ENCODE assay signal across 8 cellular contexts in the genomic region with DNA sequence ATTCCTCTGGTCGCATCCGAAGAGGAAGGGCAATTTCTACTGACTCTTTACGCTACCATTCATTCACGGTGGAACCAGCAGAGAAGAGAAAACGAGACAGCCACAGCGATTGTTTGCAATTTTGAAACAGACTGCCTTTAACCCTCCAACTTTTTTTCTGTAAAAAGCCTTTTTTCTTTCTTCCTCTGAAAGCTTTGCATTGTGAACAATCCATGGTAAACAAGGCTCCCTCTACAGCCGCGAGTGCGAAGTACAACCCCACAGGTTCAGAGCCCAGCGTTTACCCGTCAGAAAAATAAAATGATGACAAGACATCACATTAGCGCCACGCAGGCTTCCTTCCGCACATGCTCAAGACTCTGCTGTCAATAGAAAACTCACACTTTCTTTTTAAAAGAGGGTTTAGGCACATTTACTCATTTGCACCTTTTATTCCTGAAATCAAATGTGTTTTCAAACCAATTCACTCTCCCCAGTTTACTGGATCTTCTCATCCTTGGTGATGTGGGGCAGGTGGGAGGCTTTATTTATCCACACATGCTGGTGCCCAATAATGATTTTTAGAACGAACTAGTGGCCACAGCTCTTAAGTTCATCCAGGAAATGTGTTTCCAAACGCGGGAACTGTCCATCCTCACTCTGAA.
DNase-seq lines count a peak whose midpoint lies in the region; ATAC-seq and TF ChIP-seq lines count a peak whose summit lies in the region.

No MANE protein-coding gene starts in this region.

- DNase-seq in AG08396 (ENCODE audit: low spot score) = peak; percentile 70
- DNase-seq in KG1 (lab: John Stamatoyannopoulos, UW) = peak; percentile 62
- peak; percentile 80 for DNase-seq in activated T-cell treated with anti-CD3 and anti-CD28 coated beads, Interleukin-2, amount 50 U/mL, for 24 hours
- DNase-seq in esophagus squamous epithelium (lab: John Stamatoyannopoulos, UW) = no peak
- peak; percentile 60 to 94 (median 91) for DNase-seq in naive thymus-derived CD4-positive, alpha-beta T cell

- peak; percentile 79 for ATAC-seq in GM18907 (IDR thresholded peaks at IDR 0.05; ENCODE audit: unreplicated experiment)
- peak; percentile 92 for ATAC-seq in naive thymus-derived CD4-positive, alpha-beta T cell
- peak; percentile 80 for ATAC-seq in stimulated activated memory B cell treated with anti-CD40 and anti-IgM and Interleukin-4, amounts not matched to agents 10 μg/mL and 1 μg/mL and 100 μg/mL, for 72 hours

- H3K4me3 Mint-ChIP-seq in activated T-cell treated with anti-CD3 and anti-CD28 coated beads, Interleukin-2, amount 50 U/mL, for 24 hours = peak overlapping the region; percentile 82
- H3K4me3 Mint-ChIP-seq in naive thymus-derived CD4-positive, alpha-beta T cell = peak overlapping the region; percentile 82 to 95 (median 92)
- peak overlapping the region; percentile 78 for H3K4me3 Mint-ChIP-seq in stimulated activated memory B cell treated with anti-CD40 and anti-IgM and Interleukin-4, amounts not matched to agents 10 μg/mL and 1 μg/mL and 100 μg/mL, for 72 hours

- H3K27ac Mint-ChIP-seq in activated T-cell treated with anti-CD3 and anti-CD28 coated beads, Interleukin-2, amount 50 U/mL, for 24 hours = peak overlapping the region; percentile 86
- peak overlapping the region; percentile 80 to 98 (median 88) for H3K27ac Mint-ChIP-seq in naive thymus-derived CD4-positive, alpha-beta T cell
- no peak overlapping the region for H3K27ac Mint-ChIP-seq in stimulated activated memory B cell treated with anti-CD40 and anti-IgM and Interleukin-4, amounts not matched to agents 10 μg/mL and 1 μg/mL and 100 μg/mL, for 72 hours

- peaks cover 25 to 52% (median 33%) of the 10 kb centered on the region in 3 donors for H3K4me1 ChIP-seq in esophagus squamous epithelium
- peaks cover 8 to 33% of the 10 kb centered on the region in 2 donors for H3K4me1 ChIP-seq in naive thymus-derived CD4-positive, alpha-beta T cell (ENCODE audit: control insufficient read depth in 2 of 2, insufficient read depth in 2 of 2, low read length in 2 of 2)

- H3K27ac ChIP-seq in esophagus squamous epithelium = peak overlapping the region in 2 of 4 donors; percentile 40 to 87
- peak overlapping the region; percentile 67 for H3K27ac ChIP-seq in naive thymus-derived CD4-positive, alpha-beta T cell (ENCODE audit: low read depth, low read length)

- no peaks in the 10 kb centered on the region for H3K36me3 ChIP-seq in esophagus squamous epithelium
- H3K36me3 ChIP-seq in naive thymus-derived CD4-positive, alpha-beta T cell (ENCODE audit: control insufficient read depth in 2 of 3, insufficient read depth in 3 of 3, low read length in 3 of 3) = peaks cover 0 to 10% (median 0%) of the 10 kb centered on the region in 3 experiments

- no peaks in the 10 kb centered on the region for H3K9me3 ChIP-seq in esophagus squamous epithelium
- no peaks in the 10 kb centered on the region for H3K9me3 ChIP-seq in naive thymus-derived CD4-positive, alpha-beta T cell (ENCODE audit: control insufficient read depth in 2 of 3, low read length in 3 of 3)

- intact Hi-C loops in esophagus squamous epithelium (cut with DNase I) = loop anchor here (10.0 kb wide), 1 partner anchor 130 kb away; the partner anchor contains the start of gene ASXL1
- intact Hi-C loops in naive thymus-derived CD4-positive, alpha-beta T cell (cut with micrococcal nuclease) = loop anchor here (1.0 to 5.0 kb wide), 12 partner anchors 15 to 376 kb away; partner anchors contain the start of genes ASXL1 (in 2 of the 2), PLAGL2 (in 2 of the 2), POFUT1 (in 2 of the 2) and KIF3B (in 1 of the 2)

- 3 to 4% methylated on average over 17 of the region's 17 CpGs for WGBS in esophagus squamous epithelium, 2 donors

- H3K9me3 Mint-ChIP-seq in activated T-cell treated with anti-CD3 and anti-CD28 coated beads, Interleukin-2, amount 50 U/mL, for 24 hours = no peaks in the 10 kb centered on the region
- H3K9me3 Mint-ChIP-seq in naive thymus-derived CD4-positive, alpha-beta T cell = peaks cover 0 to 8% (median 0%) of the 10 kb centered on the region in 11 donors
- peaks cover 6% of the 10 kb centered on the region for H3K9me3 Mint-ChIP-seq in stimulated activated memory B cell treated with anti-CD40 and anti-IgM and Interleukin-4, amounts not matched to agents 10 μg/mL and 1 μg/mL and 100 μg/mL, for 72 hours

- peak; percentile 55 to 90 (median 76) for TF ChIP-seq CTCF in esophagus squamous epithelium (IDR thresholded peaks at IDR 0.05)

- no peak for TF ChIP-seq POLR2A in esophagus squamous epithelium (IDR thresholded peaks at IDR 0.05)

- CTCF ChIA-PET in naive thymus-derived CD4-positive, alpha-beta T cell (lab: Charles Lee) = interaction anchor here (0.6 to 1.5 kb wide), 6 partner anchors 12 to 100 kb away, joined by 3 to 5 read pairs (median 4); no protein-coding TSS in a partner anchor

- H3K4me1 Mint-ChIP-seq in activated T-cell treated with anti-CD3 and anti-CD28 coated beads, Interleukin-2, amount 50 U/mL, for 24 hours (ENCODE audit: low read depth) = peaks cover 35% of the 10 kb centered on the region
- peaks cover 20 to 57% (median 50%) of the 10 kb centered on the region in 7 donors for H3K4me1 Mint-ChIP-seq in naive thymus-derived CD4-positive, alpha-beta T cell
- H3K4me1 Mint-ChIP-seq in stimulated activated memory B cell treated with anti-CD40 and anti-IgM and Interleukin-4, amounts not matched to agents 10 μg/mL and 1 μg/mL and 100 μg/mL, for 72 hours = peaks cover 12% of the 10 kb centered on the region

- peaks cover 5% of the 10 kb centered on the region for H3K36me3 Mint-ChIP-seq in activated T-cell treated with anti-CD3 and anti-CD28 coated beads, Interleukin-2, amount 50 U/mL, for 24 hours (ENCODE audit: low read depth)
- peaks cover 4 to 18% (median 17%) of the 10 kb centered on the region in 5 donors for H3K36me3 Mint-ChIP-seq in naive thymus-derived CD4-positive, alpha-beta T cell
- H3K36me3 Mint-ChIP-seq in stimulated activated memory B cell treated with anti-CD40 and anti-IgM and Interleukin-4, amounts not matched to agents 10 μg/mL and 1 μg/mL and 100 μg/mL, for 72 hours = peaks cover 9% of the 10 kb centered on the region

- POLR2A ChIA-PET in naive thymus-derived CD4-positive, alpha-beta T cell (lab: Charles Lee) = interaction anchor here (0.5 to 4.2 kb wide), 15 partner anchors 9 to 128 kb away, joined by 3 to 58 read pairs (median 4); partner anchors contain the start of gene ASXL1

- H3K27me3 ChIP-seq in esophagus squamous epithelium = peaks cover 0 to 46% (median 0%) of the 10 kb centered on the region in 4 donors
- H3K27me3 ChIP-seq in naive thymus-derived CD4-positive, alpha-beta T cell (ENCODE audit: control insufficient read depth in 2 of 2, insufficient read depth in 2 of 2, low read length in 2 of 2) = no peaks in the 10 kb centered on the region

- H3K27me3 Mint-ChIP-seq in activated T-cell treated with anti-CD3 and anti-CD28 coated beads, Interleukin-2, amount 50 U/mL, for 24 hours = no peaks in the 10 kb centered on the region
- H3K27me3 Mint-ChIP-seq in naive thymus-derived CD4-positive, alpha-beta T cell = peaks cover 0 to 5% (median 0%) of the 10 kb centered on the region in 5 donors
- no peaks in the 10 kb centered on the region for H3K27me3 Mint-ChIP-seq in stimulated activated memory B cell treated with anti-CD40 and anti-IgM and Interleukin-4, amounts not matched to agents 10 μg/mL and 1 μg/mL and 100 μg/mL, for 72 hours

- peak overlapping the region; percentile 59 to 90 (median 68) for H3K4me3 ChIP-seq in esophagus squamous epithelium
- H3K4me3 ChIP-seq in naive thymus-derived CD4-positive, alpha-beta T cell (ENCODE audit: low read length) = peak overlapping the region; percentile 55

TF ChIP-seq in PFSK-1, 5 proteins besides CTCF, POLR2A, EP300 and RAD21:
- TF ChIP-seq POLR2AphosphoS5 (IDR thresholded peaks at IDR 0.05; ENCODE audit: low read depth, low read length) (peak; percentile 47; the same call in 1 of the 2 replicates), SIN3A (IDR thresholded peaks at IDR 0.05; ENCODE audit: borderline replicate concordance, insufficient read depth, low read length) (peak; percentile 64; the same call in 1 of the 2 replicates), FOXP2 (optimal IDR thresholded peaks at IDR 0.05; ENCODE audit: borderline replicate concordance, extremely low read depth, extremely low read length, insufficient read depth) (peak; percentile 19), TAF1 (IDR thresholded peaks at IDR 0.05; ENCODE audit: borderline replicate concordance, insufficient read depth, low read length) (no peak), REST (IDR thresholded peaks at IDR 0.05; ENCODE audit: insufficient read depth in 1 of 2, low read depth in 2 of 2, low read length in 2 of 2) (0 out of 4 replicates have a peak, but pooled peaks of 1 of the 2 experiments have one; percentile 16)
